Comparison of ENCODE assay signal across 8 cellular contexts in genomic region chr10:5890519-5890878, GRCh38. TPM values are rescaled to one million over a fixed set of nuclear protein-coding genes. Genes with fewer than 3 reads are reported as not detected.
DNase-seq lines count a peak whose midpoint lies in the region; ATAC-seq and TF ChIP-seq lines count a peak whose summit lies in the region.

No MANE protein-coding gene starts in this region.

- H3K9me3 ChIP-seq in SU-DHL-6 (ENCODE audit: insufficient read depth, low read length): no peaks in the 10 kb centered on the region
- no peaks in the 10 kb centered on the region for H3K9me3 ChIP-seq in naive thymus-derived CD4-positive, alpha-beta T cell (ENCODE audit: control insufficient read depth in 2 of 3, low read length in 3 of 3)
- no peaks in the 10 kb centered on the region for H3K9me3 ChIP-seq in vagina

- H3K27ac ChIP-seq in SU-DHL-6 (ENCODE audit: low read depth, low read length) (no peak overlapping the region; the same call in 1 of the 2 replicates), vagina (peak overlapping the region; percentile 84)
- peak overlapping the region; percentile 81 for H3K27ac ChIP-seq in naive thymus-derived CD4-positive, alpha-beta T cell (ENCODE audit: low read depth, low read length)

- H3K79me2 ChIP-seq in SU-DHL-6 (ENCODE audit: insufficient read depth, low read length): peaks cover 38% of the 10 kb centered on the region

- H3K9ac ChIP-seq in SU-DHL-6 (ENCODE audit: low read length): peak overlapping the region; percentile 62

- no peaks in the 10 kb centered on the region for H3K27me3 ChIP-seq in SU-DHL-6 (ENCODE audit: low read length)
- no peaks in the 10 kb centered on the region for H3K27me3 ChIP-seq in naive thymus-derived CD4-positive, alpha-beta T cell (ENCODE audit: control insufficient read depth in 2 of 2, insufficient read depth in 2 of 2, low read length in 2 of 2)
- no peaks in the 10 kb centered on the region for H3K27me3 ChIP-seq in vagina

- CTCF ChIA-PET in naive thymus-derived CD4-positive, alpha-beta T cell (lab: Charles Lee): no interaction called here

- H2AFZ ChIP-seq in SU-DHL-6 (ENCODE audit: low read depth, low read length, severe bottlenecking): no peak overlapping the region

- H3K4me3 ChIP-seq in SU-DHL-6 (ENCODE audit: insufficient read depth, low read length, poor library complexity, severe bottlenecking) (peak overlapping the region; percentile 97), vagina (peak overlapping the region; percentile 96 to 97)
- H3K4me3 ChIP-seq in naive thymus-derived CD4-positive, alpha-beta T cell (ENCODE audit: low read length): peak overlapping the region; percentile 58

- peak; percentile 48 for DNase-seq in activated CD4-positive, CD25-positive, alpha-beta regulatory T cell treated with anti-CD3 and anti-CD28 coated beads, Interleukin-2, amount 50 U/mL, for 72 hours
- peak in 1 of 3 experiments; percentile 6 for DNase-seq in effector memory CD8-positive, alpha-beta T cell
- peak in 7 of 9 donors; percentile 3 to 20 (median 11) for DNase-seq in naive thymus-derived CD4-positive, alpha-beta T cell
- DNase-seq in vagina (ENCODE audit: extremely low spot score in 2 of 2): no peak
- no peak for DNase-seq in NCI-H2227 treated with DMSO at 0.1 percent for 48 hours (lab: John Stamatoyannopoulos, UW)

- H3K27ac Mint-ChIP-seq in effector memory CD8-positive, alpha-beta T cell: peak overlapping the region; percentile 91 to 92
- peak overlapping the region; percentile 60 to 94 (median 87) for H3K27ac Mint-ChIP-seq in naive thymus-derived CD4-positive, alpha-beta T cell

- ATAC-seq in activated CD4-positive, CD25-positive, alpha-beta regulatory T cell treated with anti-CD3 and anti-CD28 coated beads, Interleukin-2, amount 50 U/mL, for 24 hours: no peak
- peak; percentile 3 for ATAC-seq in HG02973 (IDR thresholded peaks at IDR 0.05; ENCODE audit: unreplicated experiment)
- peak; percentile 5 for ATAC-seq in effector memory CD8-positive, alpha-beta T cell (replicated peaks)
- no peak for ATAC-seq in naive thymus-derived CD4-positive, alpha-beta T cell

- no peaks in the 10 kb centered on the region for H3K9me2 ChIP-seq in SU-DHL-6 (replicated peaks; ENCODE audit: insufficient read depth, low read length)

- H3K4me3 Mint-ChIP-seq in effector memory CD8-positive, alpha-beta T cell: peak overlapping the region; percentile 86 to 91
- peak overlapping the region; percentile 89 to 96 (median 93) for H3K4me3 Mint-ChIP-seq in naive thymus-derived CD4-positive, alpha-beta T cell

- H3K36me3 Mint-ChIP-seq in effector memory CD8-positive, alpha-beta T cell (ENCODE audit: insufficient read depth): peaks cover 17% of the 10 kb centered on the region
- H3K36me3 Mint-ChIP-seq in naive thymus-derived CD4-positive, alpha-beta T cell: peaks cover 4 to 26% (median 8%) of the 10 kb centered on the region in 5 donors

- H3F3A ChIP-seq in SU-DHL-6 (ENCODE audit: insufficient read depth): 0 out of 2 replicates have a peak, but pooled peaks cover 2% of the 10 kb centered on the region

- no peaks in the 10 kb centered on the region for H4K20me1 ChIP-seq in SU-DHL-6 (ENCODE audit: low read depth, low read length)

- no peak for TF ChIP-seq POLR2A in vagina (IDR thresholded peaks at IDR 0.05)

- TF ChIP-seq CTCF in SU-DHL-6 (IDR thresholded peaks at IDR 0.05; ENCODE audit: insufficient read depth, low read length, poor library complexity, severe bottlenecking) (no peak), vagina (IDR thresholded peaks at IDR 0.05) (no peak)

- peaks cover 12 to 18% of the 10 kb centered on the region in 2 donors for H3K4me1 ChIP-seq in naive thymus-derived CD4-positive, alpha-beta T cell (ENCODE audit: control insufficient read depth in 2 of 2, insufficient read depth in 2 of 2, low read length in 2 of 2)
- H3K4me1 ChIP-seq in vagina: peaks cover 49% of the 10 kb centered on the region

- no peaks in the 10 kb centered on the region for H3K9me3 Mint-ChIP-seq in effector memory CD8-positive, alpha-beta T cell
- H3K9me3 Mint-ChIP-seq in naive thymus-derived CD4-positive, alpha-beta T cell: no peaks in the 10 kb centered on the region

- peaks cover 7% of the 10 kb centered on the region; the same call in 1 of the 2 replicates for H3K36me3 ChIP-seq in SU-DHL-6 (ENCODE audit: low read length)
- H3K36me3 ChIP-seq in naive thymus-derived CD4-positive, alpha-beta T cell (ENCODE audit: control insufficient read depth in 2 of 3, insufficient read depth in 3 of 3, low read length in 3 of 3): peaks cover 0 to 15% (median 0%) of the 10 kb centered on the region in 3 experiments
- peaks cover 0 to 22% of the 10 kb centered on the region in 2 donors for H3K36me3 ChIP-seq in vagina

- H3K4me2 ChIP-seq in SU-DHL-6 (ENCODE audit: low read depth, low read length, poor library complexity, severe bottlenecking): peak overlapping the region; percentile 58

- peaks cover 38 to 41% of the 10 kb centered on the region in 2 donors for H3K4me1 Mint-ChIP-seq in effector memory CD8-positive, alpha-beta T cell (ENCODE audit: low read depth in 2 of 2)
- peaks cover 38 to 71% (median 65%) of the 10 kb centered on the region in 7 donors for H3K4me1 Mint-ChIP-seq in naive thymus-derived CD4-positive, alpha-beta T cell

- POLR2A ChIA-PET in naive thymus-derived CD4-positive, alpha-beta T cell (lab: Charles Lee): interaction anchor here (0.7 to 2.3 kb wide), 5 partner anchors 18 to 206 kb away, joined by 3 to 18 read pairs (median 3); partner anchors contain the start of genes GDI2 and TASOR2

- H3K27me3 Mint-ChIP-seq in effector memory CD8-positive, alpha-beta T cell: no peaks in the 10 kb centered on the region
- no peaks in the 10 kb centered on the region for H3K27me3 Mint-ChIP-seq in naive thymus-derived CD4-positive, alpha-beta T cell

- intact Hi-C loops in naive thymus-derived CD4-positive, alpha-beta T cell (cut with micrococcal nuclease): loop anchor here (1.0 to 10.0 kb wide), 6 partner anchors 77 to 1066 kb away; partner anchors contain the start of genes GDI2 (in 2 of the 2), AKR1E2 (in 1 of the 2), IL15RA (in 1 of the 2) and RBM17 (in 1 of the 2)
- intact Hi-C loops in vagina (cut with DNase I): no loop called here

RNA-seq across cellular contexts. Expression of gene FBH1, which starts 0.5 kb away (rescaled TPM):
- total RNA-seq in naive thymus-derived CD4-positive, alpha-beta T cell: 100 to 1,000 TPM in 2 of 5 experiments, 10 to 100 TPM in 3; 64.8 to 105 (median 78.6) TPM
- polyA plus RNA-seq in naive thymus-derived CD4-positive, alpha-beta T cell: 10 to 100 TPM; 59.9 to 96.4 TPM
- total RNA-seq in vagina: 108 TPM

RNA-seq across cellular contexts. Expression of gene ANKRD16, which starts 0.8 kb away (rescaled TPM):
- total RNA-seq in naive thymus-derived CD4-positive, alpha-beta T cell: 1 to 10 TPM; 4.6 to 9.8 (median 7.2) TPM
- polyA plus RNA-seq in naive thymus-derived CD4-positive, alpha-beta T cell: 1 to 10 TPM; 6.2 to 7.0 TPM
- total RNA-seq in vagina: 17.7 TPM

Comparison
In these comparisons a context has a peak if more than half of its experiments do, and no peak if none do; other contexts are left out.
1. DNase-seq: peak in activated CD4-positive, CD25-positive, alpha-beta regulatory T cell treated with anti-CD3 and anti-CD28 coated beads, Interleukin-2, amount 50 U/mL, for 72 hours (single experiment) and naive thymus-derived CD4-positive, alpha-beta T cell (7 of 9); none in vagina (0 of 2) and NCI-H2227 treated with DMSO at 0.1 percent for 48 hours (single experiment).
2. ATAC-seq: peak in HG02973 (single experiment) and effector memory CD8-positive, alpha-beta T cell (single experiment); none in activated CD4-positive, CD25-positive, alpha-beta regulatory T cell treated with anti-CD3 and anti-CD28 coated beads, Interleukin-2, amount 50 U/mL, for 24 hours (0 of 2) and naive thymus-derived CD4-positive, alpha-beta T cell (single experiment).
3. Peak in every context shown above with its lines, with median percentiles within 50 percentile points of each other: H3K4me3 ChIP-seq.